ENCODE assay signal across 8 cellular contexts in the genomic region with DNA sequence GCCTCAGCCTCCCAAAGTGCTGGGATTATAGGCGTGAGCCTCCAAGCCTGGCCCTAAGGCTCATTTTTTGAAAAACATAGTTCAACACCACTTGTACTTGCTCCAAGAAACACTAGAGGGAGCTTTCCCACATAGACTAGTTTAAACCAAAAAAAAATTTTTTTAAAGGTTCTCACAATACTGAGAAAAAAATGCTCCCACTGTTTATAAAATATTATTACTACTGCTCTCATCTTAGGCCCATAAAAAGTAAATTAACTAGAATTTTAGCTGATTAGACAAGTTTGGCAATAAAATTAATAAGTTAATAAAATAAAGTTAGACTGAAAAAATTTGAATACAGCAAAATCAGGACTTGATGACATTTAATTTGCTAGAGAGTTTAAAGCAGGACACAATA.
A peak's percentile ranks its signal among the peaks of the same experiment; 100 is the strongest.
DNase-seq lines count a peak whose midpoint lies in the region; ATAC-seq, FAIRE-seq and TF ChIP-seq lines count a peak whose summit lies in the region.

No MANE protein-coding gene starts in this region.

- H3K4me1 ChIP-seq in right atrium auricular region: peaks cover 0 to 48% of the 10 kb centered on the region in 2 donors
- H3K4me1 ChIP-seq in small intestine (ENCODE audit: control insufficient read depth in 2 of 2, insufficient read depth in 1 of 2, low read depth in 1 of 2, low read length in 1 of 2): no peaks in the 10 kb centered on the region

- H3K9me3 ChIP-seq in right atrium auricular region: no peaks in the 10 kb centered on the region
- no peaks in the 10 kb centered on the region for H3K9me3 ChIP-seq in small intestine (ENCODE audit: control insufficient read depth, low read depth)

- peak; percentile 57 for ATAC-seq in HG02763 (IDR thresholded peaks at IDR 0.05; ENCODE audit: unreplicated experiment)
- peak; percentile 90 for ATAC-seq in activated CD8-positive, alpha-beta T cell treated with anti-CD3 and anti-CD28 coated beads for 36 hours

- no peaks in the 10 kb centered on the region for H3K27me3 Mint-ChIP-seq in activated CD8-positive, alpha-beta T cell treated with anti-CD3 and anti-CD28 coated beads for 36 hours

- intact Hi-C loops in activated CD8-positive, alpha-beta T cell treated with anti-CD3 and anti-CD28 coated beads for 36 hours (cut with micrococcal nuclease): loop anchor here (10.0 kb wide), 1 partner anchor 172 kb away; the partner anchor contains the start of gene UCHL3

- peak; percentile 59 for TF ChIP-seq CTCF in GM13977 (IDR thresholded peaks at IDR 0.05; ENCODE audit: extremely low read depth, insufficient read depth, missing control alignments)
- TF ChIP-seq CTCF in activated CD8-positive, alpha-beta T cell treated with anti-CD3 and anti-CD28 coated beads for 36 hours (IDR thresholded peaks at IDR 0.05): peak; percentile 72
- TF ChIP-seq CTCF in right atrium auricular region (IDR thresholded peaks at IDR 0.05): peak; percentile 81 to 83

- POLR2A ChIA-PET in activated CD8-positive, alpha-beta T cell treated with anti-CD3 and anti-CD28 coated beads for 36 hours (lab: Charles Lee): interaction anchor here (0.7 to 1.3 kb wide), 2 partner anchors 79 to 110 kb away, joined by 3 read pairs; partner anchors contain the start of gene TBC1D4

- DNase-seq in AG08396 (ENCODE audit: low spot score): peak; percentile 29
- DNase-seq in GM13977 (ENCODE audit: low spot score): no peak
- DNase-seq in NCI-H146 treated with DMSO at 0.1 percent for 48 hours (lab: John Stamatoyannopoulos, UW; ENCODE audit: unreplicated experiment): peak; percentile 61
- peak; percentile 7 for DNase-seq in activated CD8-positive, alpha-beta T cell treated with anti-CD3 and anti-CD28 coated beads for 36 hours
- no peak for DNase-seq in right atrium auricular region (ENCODE audit: low spot score)
- DNase-seq in small intestine: peak; percentile 31
- DNase-seq in stimulated activated CD4-positive, alpha-beta T cell treated with anti-CD3 and anti-CD28 coated beads, Interleukin-15, amount 100 ng/mL, for 24 hours: no peak

- H3K27ac ChIP-seq in right atrium auricular region: peak overlapping the region; percentile 0 to 64
- H3K27ac ChIP-seq in small intestine (ENCODE audit: low read depth in 1 of 2, low read length in 1 of 2): no peak overlapping the region

- H3K27me3 ChIP-seq in right atrium auricular region (no peaks in the 10 kb centered on the region), small intestine (ENCODE audit: control insufficient read depth in 2 of 2, insufficient read depth in 2 of 2, low read length in 2 of 2) (no peaks in the 10 kb centered on the region)

- peaks cover 6% of the 10 kb centered on the region for H3K4me1 Mint-ChIP-seq in activated CD8-positive, alpha-beta T cell treated with anti-CD3 and anti-CD28 coated beads for 36 hours (ENCODE audit: low read depth)

- FAIRE-seq in small intestine (lab: Jason Lieb, UNC): no peak

- no peak overlapping the region for H3K4me3 Mint-ChIP-seq in activated CD8-positive, alpha-beta T cell treated with anti-CD3 and anti-CD28 coated beads for 36 hours

- no peak overlapping the region for H3K27ac Mint-ChIP-seq in activated CD8-positive, alpha-beta T cell treated with anti-CD3 and anti-CD28 coated beads for 36 hours

- 15 to 36% (median 24%) methylated on average over 1 of the region's 1 CpG for WGBS in small intestine, 3 donors

- H3K4me3 ChIP-seq in right atrium auricular region (no peak overlapping the region), small intestine (ENCODE audit: low read depth in 1 of 2, low read length in 2 of 2) (no peak overlapping the region)

- in situ Hi-C loops in GM13977 (cut with MboI; ENCODE audit: low pct_unique_long_range_greater_than_20kb, low sequenced_read_pairs, unreplicated experiment): loop anchor here (5.0 kb wide), 1 partner anchor 105 kb away; no protein-coding TSS in a partner anchor

- H3K9me3 Mint-ChIP-seq in activated CD8-positive, alpha-beta T cell treated with anti-CD3 and anti-CD28 coated beads for 36 hours: no peaks in the 10 kb centered on the region

- H3K36me3 ChIP-seq in right atrium auricular region (no peaks in the 10 kb centered on the region), small intestine (ENCODE audit: control insufficient read depth in 2 of 2, insufficient read depth in 2 of 2, low read length in 2 of 2) (no peaks in the 10 kb centered on the region)

- CTCF ChIA-PET in activated CD8-positive, alpha-beta T cell treated with anti-CD3 and anti-CD28 coated beads for 36 hours (lab: Charles Lee): interaction anchor here (0.6 to 3.0 kb wide), 28 partner anchors 8 to 1158 kb away, joined by 3 to 14 read pairs (median 4); partner anchors contain the start of genes TBC1D4 and UCHL3

- no peaks in the 10 kb centered on the region for H3K36me3 Mint-ChIP-seq in activated CD8-positive, alpha-beta T cell treated with anti-CD3 and anti-CD28 coated beads for 36 hours (ENCODE audit: low read depth)

Comparison
In these comparisons a context has a peak if more than half of its experiments do, and no peak if none do; other contexts are left out.
1. DNase-seq: peak in AG08396 (single experiment), NCI-H146 treated with DMSO at 0.1 percent for 48 hours (single experiment), activated CD8-positive, alpha-beta T cell treated with anti-CD3 and anti-CD28 coated beads for 36 hours (single experiment) and small intestine (single experiment); none in GM13977 (single experiment), right atrium auricular region (single experiment) and stimulated activated CD4-positive, alpha-beta T cell treated with anti-CD3 and anti-CD28 coated beads, Interleukin-15, amount 100 ng/mL, for 24 hours (single experiment).
2. H3K27ac ChIP-seq: peak in right atrium auricular region (2 of 2); none in small intestine (0 of 2).
3. Peak in every context shown above with its lines, with median percentiles within 50 percentile points of each other: CTCF ChIP-seq.